In the genomic region with DNA sequence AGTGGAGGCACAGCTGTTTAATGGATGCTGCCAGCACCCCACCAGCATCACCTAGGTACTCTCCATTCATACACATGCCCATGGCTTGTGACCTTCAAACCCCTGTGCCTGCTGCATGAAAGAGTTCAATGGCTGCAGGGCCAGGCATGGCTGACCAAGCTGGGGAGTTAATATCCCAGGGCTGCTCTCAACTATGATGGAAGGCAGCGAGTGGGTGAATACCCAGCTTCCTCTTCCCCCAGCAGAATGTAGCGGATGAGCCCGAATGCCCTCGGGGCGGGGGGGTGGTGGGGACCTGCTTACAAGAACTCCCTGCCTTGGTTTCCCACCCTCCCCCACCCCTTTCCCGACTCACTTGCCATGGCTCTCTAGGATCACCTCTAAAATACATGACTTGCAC, we compare ENCODE assay signal across 7 cellular contexts.
"Had no signal": no experiment of that assay in that cellular context is flagged by ENCODE, and none has a peak within 500 bp of the region (broad histone marks: within the 10 kb centered on the region; RNA-seq: fewer than 3 reads in every experiment).

No MANE protein-coding gene starts in this region.

- H3K9me3 Mint-ChIP-seq: GM23338, H9, HFFc6 had no signal

- ATAC-seq: HCT116, K562 had no signal

- H3K4me3 ChIP-seq: GM23338, K562 had no signal

- H3K4me3 Mint-ChIP-seq: GM23338, H9, HFFc6 had no signal

- H3K4me2 ChIP-seq: GM23338 had no signal

- H3K27ac Mint-ChIP-seq: GM23338, H9, HFFc6 had no signal

- DNase-seq: H9, HFFc6, IMR-90, KG1 had no signal
